ENCODE assay signal across 33 cellular contexts in the genomic region with DNA sequence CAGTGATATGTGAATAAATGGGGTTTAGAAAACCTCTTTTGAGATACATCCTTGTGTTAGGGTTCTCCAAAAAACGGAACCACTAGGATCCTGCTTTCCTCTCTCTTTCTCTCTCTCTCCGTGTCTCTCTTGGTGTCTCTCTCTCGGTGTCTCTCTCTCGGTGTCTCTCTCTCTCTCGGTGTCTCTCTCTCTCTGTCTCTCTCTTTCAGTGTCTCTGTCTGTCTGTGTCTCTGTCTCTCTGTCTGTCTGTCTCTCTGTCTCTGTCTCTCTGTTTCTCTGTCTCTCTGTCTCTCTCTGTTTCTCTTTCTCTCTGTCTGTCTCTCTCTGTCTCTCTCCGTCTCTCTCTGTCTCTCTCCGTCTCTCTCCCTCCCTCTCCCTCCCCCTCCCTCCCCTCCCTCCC. TPM values are rescaled to one million over a fixed set of nuclear protein-coding genes. Genes with fewer than 3 reads are reported as not detected.
DNase-seq lines count a peak whose midpoint lies in the region; ATAC-seq and TF ChIP-seq lines count a peak whose summit lies in the region.
"Had no signal": no experiment of that assay in that cellular context is flagged by ENCODE, and none has a peak within 500 bp of the region (broad histone marks: within the 10 kb centered on the region; RNA-seq: fewer than 3 reads in every experiment).

No MANE protein-coding gene starts in this region.

- in situ Hi-C loops in mammary epithelial cell (cut with MboI; ENCODE audit: low sequenced_read_pairs in 2 of 2): loop anchor here (5.0 to 25.0 kb wide), 2 partner anchors 42 to 522 kb away; no protein-coding TSS in a partner anchor

- BruUV-seq in MCF 10A (replicated peaks; lab: Mats Ljungman, UMichigan): no TSS peak
- BruUV-seq in mammary epithelial cell (replicated peaks; lab: Mats Ljungman, UMichigan): no TSS peak
- BruUV-seq in OCI-LY7 (replicated peaks; lab: Mats Ljungman, UMichigan): no TSS peak

- H3K9me3 ChIP-seq in mammary epithelial cell (replicated peaks; ENCODE audit: insufficient read depth, low read length): no peaks in the 10 kb centered on the region
- no peaks in the 10 kb centered on the region for H3K9me3 ChIP-seq in tibial nerve
- H3K9me3 ChIP-seq in OCI-LY7 (ENCODE audit: low read length): no peaks in the 10 kb centered on the region
- H3K9me3 ChIP-seq: ascending aorta, HAP-1, suprapubic skin had no signal

- H3K27me3 ChIP-seq in mammary epithelial cell (ENCODE audit: insufficient read depth, low read length) (no peaks in the 10 kb centered on the region), tibial nerve (no peaks in the 10 kb centered on the region)
- H3K27me3 ChIP-seq: ascending aorta, suprapubic skin had no signal

- H3K36me3 ChIP-seq in mammary epithelial cell (ENCODE audit: insufficient read depth, low read length) (no peaks in the 10 kb centered on the region), tibial nerve (no peaks in the 10 kb centered on the region), OCI-LY7 (ENCODE audit: insufficient read depth, low read length) (no peaks in the 10 kb centered on the region)
- H3K36me3 ChIP-seq: ascending aorta, HAP-1, suprapubic skin had no signal

- peaks cover 84% of the 10 kb centered on the region for H3K4me1 Mint-ChIP-seq in T-helper 1 cell treated with Interleukin-12 subunit alpha and Interleukin-12 subunit beta and Interleukin-4 antibody, amounts not matched to agents 30 μg/mL and 1 μg/mL, for 36 hours (ENCODE audit: low read depth)
- peaks cover 13% of the 10 kb centered on the region for H3K4me1 Mint-ChIP-seq in MCF 10A (ENCODE audit: insufficient read depth, unreplicated experiment)
- peaks cover 81% of the 10 kb centered on the region for H3K4me1 Mint-ChIP-seq in activated naive CD8-positive, alpha-beta T cell (ENCODE audit: low read depth)
- H3K4me1 Mint-ChIP-seq in stimulated activated effector memory CD8-positive, alpha-beta T cell treated with anti-CD3 and anti-CD28 coated beads, Interleukin-12 subunit alpha, Interleukin-12 subunit beta, amount 100 ng/mL, for 72 hours: peaks cover 55% of the 10 kb centered on the region
- H3K4me1 Mint-ChIP-seq: nephron progenitor cell had no signal

- no peak overlapping the region for H3K4me3 ChIP-seq in mammary epithelial cell (replicated peaks in 1 of 3; ENCODE audit: insufficient read depth in 1 of 3, low read depth in 2 of 3, low read length in 3 of 3)
- no peak overlapping the region for H3K4me3 ChIP-seq in tibial nerve
- no peak overlapping the region for H3K4me3 ChIP-seq in OCI-LY7 (ENCODE audit: low read depth, low read length, poor library complexity, severe bottlenecking)
- H3K4me3 ChIP-seq: ascending aorta, HAP-1, lung, suprapubic skin had no signal

- H3K27me3 Mint-ChIP-seq in T-helper 1 cell treated with Interleukin-12 subunit alpha and Interleukin-12 subunit beta and Interleukin-4 antibody, amounts not matched to agents 30 μg/mL and 1 μg/mL, for 36 hours (ENCODE audit: low read depth): no peaks in the 10 kb centered on the region
- H3K27me3 Mint-ChIP-seq in MCF 10A (ENCODE audit: insufficient read depth, unreplicated experiment): no peaks in the 10 kb centered on the region
- no peaks in the 10 kb centered on the region for H3K27me3 Mint-ChIP-seq in activated naive CD8-positive, alpha-beta T cell

- intact Hi-C loops in MCF 10A (cut with micrococcal nuclease) (no loop called here), mammary epithelial cell (cut with micrococcal nuclease) (loop anchor here (2.0 to 10.0 kb wide), 2 partner anchors 29 to 425 kb away; a partner anchor contains a TSS), OCI-LY7 (cut with micrococcal nuclease; ENCODE audit: unreplicated experiment) (no loop called here)

- dilution Hi-C loops in mammary epithelial cell (cut with HindIII; ENCODE audit: low sequenced_read_pairs): no loop called here

- POLR2A ChIA-PET in MCF 10A (lab: Yijun Ruan, JAX): interaction anchor here (0.7 to 1.5 kb wide), 3 partner anchors 43 to 415 kb away, joined by 3 read pairs; no protein-coding TSS in a partner anchor
- POLR2A ChIA-PET in OCI-LY7 (lab: Charles Lee): no interaction called here

- H2AFZ ChIP-seq in mammary epithelial cell (ENCODE audit: low read depth, low read length) (no peak overlapping the region), OCI-LY7 (ENCODE audit: low read length) (no peak overlapping the region)

- TF ChIP-seq CTCF in MCF 10A (IDR thresholded peaks at IDR 0.05; ENCODE audit: unreplicated experiment) (no peak), mammary epithelial cell (conservative IDR thresholded peaks at IDR 0.05 in 1 of 2, IDR thresholded peaks at IDR 0.05 in 1 of 2; ENCODE audit: extremely low read depth in 1 of 2, insufficient read depth in 1 of 2, low read depth in 1 of 2, low read length in 2 of 2) (no peak), tibial nerve (IDR thresholded peaks at IDR 0.05) (no peak), OCI-LY7 (conservative IDR thresholded peaks at IDR 0.05; ENCODE audit: low read length) (no peak)

- H3K27ac ChIP-seq in mammary epithelial cell (ENCODE audit: insufficient read depth, low read depth, low read length): no peak overlapping the region
- H3K27ac ChIP-seq in tibial nerve: no peak overlapping the region
- no peak overlapping the region for H3K27ac ChIP-seq in OCI-LY7 (ENCODE audit: low read depth, low read length, poor library complexity, severe bottlenecking)
- H3K27ac ChIP-seq: 22Rv1, ascending aorta, HL-60, KMS-11, suprapubic skin had no signal

- H3K4me2 ChIP-seq in mammary epithelial cell (ENCODE audit: insufficient read depth, low read depth, low read length) (no peak overlapping the region), OCI-LY7 (ENCODE audit: low read length) (no peak overlapping the region)

- peaks cover 40% of the 10 kb centered on the region for H3K4me1 ChIP-seq in mammary epithelial cell (ENCODE audit: insufficient read depth, low read length)
- no peaks in the 10 kb centered on the region for H3K4me1 ChIP-seq in tibial nerve
- H3K4me1 ChIP-seq in OCI-LY7 (ENCODE audit: insufficient read depth, low read length, poor library complexity, severe bottlenecking): no peaks in the 10 kb centered on the region
- H3K4me1 ChIP-seq: ascending aorta, HAP-1, suprapubic skin had no signal

- H3K27ac Mint-ChIP-seq in T-helper 1 cell treated with Interleukin-12 subunit alpha and Interleukin-12 subunit beta and Interleukin-4 antibody, amounts not matched to agents 30 μg/mL and 1 μg/mL, for 36 hours: peak overlapping the region; percentile 99
- peak overlapping the region; percentile 7 for H3K27ac Mint-ChIP-seq in MCF 10A (ENCODE audit: low read depth, unreplicated experiment)
- H3K27ac Mint-ChIP-seq in activated naive CD8-positive, alpha-beta T cell: peak overlapping the region; percentile 97
- H3K27ac Mint-ChIP-seq in stimulated activated effector memory CD8-positive, alpha-beta T cell treated with anti-CD3 and anti-CD28 coated beads, Interleukin-12 subunit alpha, Interleukin-12 subunit beta, amount 100 ng/mL, for 72 hours: peak overlapping the region; percentile 81
- H3K27ac Mint-ChIP-seq: nephron progenitor cell had no signal

- no peak for ATAC-seq in stimulated activated effector memory CD8-positive, alpha-beta T cell treated with anti-CD3 and anti-CD28 coated beads, Interleukin-12 subunit alpha, Interleukin-12 subunit beta, amount 100 ng/mL, for 72 hours
- ATAC-seq: stimulated activated memory B cell treated with anti-CD40 and anti-IgM and Interleukin-4, amounts not matched to agents 10 μg/mL and 1 μg/mL and 100 μg/mL, for 72 hours had no signal

- 63% methylated on average over 3 of the region's 7 CpGs for WGBS in mammary epithelial cell (ENCODE audit: low coverage, missing lambda C conversion rate)
- 90 to 93% methylated on average over 7 of the region's 7 CpGs for WGBS in tibial nerve, 2 donors

- H3K79me2 ChIP-seq in mammary epithelial cell (ENCODE audit: insufficient read depth, low read length): no peaks in the 10 kb centered on the region
- H3K79me2 ChIP-seq in OCI-LY7 (ENCODE audit: insufficient read depth, low read depth, low read length): no peaks in the 10 kb centered on the region

- H4K20me1 ChIP-seq in mammary epithelial cell (ENCODE audit: insufficient read depth, low read length) (no peaks in the 10 kb centered on the region), OCI-LY7 (ENCODE audit: insufficient read depth, low read length) (no peaks in the 10 kb centered on the region)

- CTCF ChIA-PET in MCF 10A (lab: Yijun Ruan, JAX): interaction anchor here (0.6 to 4.7 kb wide), 9 partner anchors 8 to 221 kb away, joined by 3 to 33 read pairs (median 4); a partner anchor contains a TSS
- CTCF ChIA-PET in mammary epithelial cell (lab: Charles Lee; ENCODE audit: low non-redundant PET): no interaction called here
- CTCF ChIA-PET in OCI-LY7 (lab: Charles Lee; ENCODE audit: unreplicated experiment): no interaction called here

- no peak overlapping the region for H3K9ac ChIP-seq in mammary epithelial cell (ENCODE audit: insufficient read depth, low read length)
- H3K9ac ChIP-seq: KMS-11 had no signal

- H3K9me2 ChIP-seq in OCI-LY7 (ENCODE audit: insufficient read depth, low read length): no peaks in the 10 kb centered on the region

- H3K9me3 Mint-ChIP-seq in T-helper 1 cell treated with Interleukin-12 subunit alpha and Interleukin-12 subunit beta and Interleukin-4 antibody, amounts not matched to agents 30 μg/mL and 1 μg/mL, for 36 hours: peaks cover 29% of the 10 kb centered on the region
- H3K9me3 Mint-ChIP-seq in MCF 10A (ENCODE audit: unreplicated experiment): no peaks in the 10 kb centered on the region
- H3K9me3 Mint-ChIP-seq in activated naive CD8-positive, alpha-beta T cell (ENCODE audit: low read depth): no peaks in the 10 kb centered on the region
- no peaks in the 10 kb centered on the region for H3K9me3 Mint-ChIP-seq in stimulated activated effector memory CD8-positive, alpha-beta T cell treated with anti-CD3 and anti-CD28 coated beads, Interleukin-12 subunit alpha, Interleukin-12 subunit beta, amount 100 ng/mL, for 72 hours
- H3K9me3 Mint-ChIP-seq: nephron progenitor cell; stimulated activated memory B cell treated with anti-CD40 and anti-IgM and Interleukin-4, amounts not matched to agents 10 μg/mL and 1 μg/mL and 100 μg/mL, for 72 hours had no signal

- H3K36me3 Mint-ChIP-seq in T-helper 1 cell treated with Interleukin-12 subunit alpha and Interleukin-12 subunit beta and Interleukin-4 antibody, amounts not matched to agents 30 μg/mL and 1 μg/mL, for 36 hours (ENCODE audit: low read depth): peaks cover 42% of the 10 kb centered on the region
- peaks cover 7% of the 10 kb centered on the region for H3K36me3 Mint-ChIP-seq in MCF 10A (ENCODE audit: insufficient read depth, unreplicated experiment)
- H3K36me3 Mint-ChIP-seq in activated naive CD8-positive, alpha-beta T cell: peaks cover 8% of the 10 kb centered on the region
- peaks cover 7% of the 10 kb centered on the region for H3K36me3 Mint-ChIP-seq in stimulated activated effector memory CD8-positive, alpha-beta T cell treated with anti-CD3 and anti-CD28 coated beads, Interleukin-12 subunit alpha, Interleukin-12 subunit beta, amount 100 ng/mL, for 72 hours
- H3K36me3 Mint-ChIP-seq: CD14-positive monocyte; stimulated activated memory B cell treated with anti-CD40 and anti-IgM and Interleukin-4, amounts not matched to agents 10 μg/mL and 1 μg/mL and 100 μg/mL, for 72 hours had no signal

- no peak for DNase-seq in T-helper 1 cell
- DNase-seq in MCF 10A (ENCODE audit: unreplicated experiment): no peak
- DNase-seq in mammary epithelial cell: no peak
- DNase-seq in stimulated activated effector memory CD8-positive, alpha-beta T cell treated with anti-CD3 and anti-CD28 coated beads, Interleukin-12 subunit alpha, Interleukin-12 subunit beta, amount 100 ng/mL, for 72 hours (ENCODE audit: low spot score in 2 of 2): no peak
- no peak for DNase-seq in tibial nerve (ENCODE audit: low spot score in 2 of 2)
- no peak for DNase-seq in OCI-LY7 (ENCODE audit: low spot score)
- DNase-seq: activated CD4-positive, alpha-beta T cell treated with anti-CD3 and anti-CD28 coated beads for 48 hours; activated gamma-delta T cell treated with Interleukin-2 at 50 U/mL for 16 hours; DMS79 treated with DMSO at 0.1 percent for 48 hours; GDM1; hippocampal formation; MM.1S; NCI-H1417; NCI-H2029; NCI-H524; nephron progenitor cell; Right ventricle myocardium superior; stimulated activated CD4-positive, alpha-beta T cell treated with anti-CD3 and anti-CD28 coated beads, Interleukin-4, amount 100 ng/mL, for 4 hours; T-helper 9 cell had no signal

- no peak for TF ChIP-seq POLR2A in tibial nerve (IDR thresholded peaks at IDR 0.05)

- H3K4me3 Mint-ChIP-seq in T-helper 1 cell treated with Interleukin-12 subunit alpha and Interleukin-12 subunit beta and Interleukin-4 antibody, amounts not matched to agents 30 μg/mL and 1 μg/mL, for 36 hours: peak overlapping the region; percentile 57
- no peak overlapping the region for H3K4me3 Mint-ChIP-seq in MCF 10A (ENCODE audit: unreplicated experiment)
- peak overlapping the region; percentile 15 for H3K4me3 Mint-ChIP-seq in activated naive CD8-positive, alpha-beta T cell
- H3K4me3 Mint-ChIP-seq in stimulated activated effector memory CD8-positive, alpha-beta T cell treated with anti-CD3 and anti-CD28 coated beads, Interleukin-12 subunit alpha, Interleukin-12 subunit beta, amount 100 ng/mL, for 72 hours: no peak overlapping the region
- H3K4me3 Mint-ChIP-seq: CD14-positive monocyte; nephron progenitor cell; stimulated activated memory B cell treated with anti-CD40 and anti-IgM and Interleukin-4, amounts not matched to agents 10 μg/mL and 1 μg/mL and 100 μg/mL, for 72 hours had no signal

- TF ChIP-seq EP300 in tibial nerve (IDR thresholded peaks at IDR 0.05): no peak

RNA-seq across cellular contexts. Expression of a gene that starts 7.8 kb away (rescaled TPM):
- total RNA-seq in MCF 10A (2022): not detected in 2 replicates
- total RNA-seq in mammary epithelial cell: not detected
- not detected for polyA plus RNA-seq in mammary epithelial cell
- polyA minus RNA-seq in mammary epithelial cell: not detected
- not detected for total RNA-seq in tibial nerve
- not detected in 2 replicates for total RNA-seq in OCI-LY7 (2014; rRNA removed; shearing (Covaris generic))
- not detected in 2 replicates for total RNA-seq in OCI-LY7 (2022)
- total RNA-seq: ascending aorta, lung, mucosa of gallbladder, osteocyte, Right ventricle myocardium superior, suprapubic skin, ureter had no signal
- polyA plus RNA-seq: CD14-positive monocyte, lung had no signal

RNA-seq across cellular contexts. Expression of a gene that starts 32.2 kb away (rescaled TPM):
- total RNA-seq in MCF 10A (2022) (not detected in 2 replicates), mammary epithelial cell (not detected), tibial nerve (not detected), OCI-LY7 (2022) (not detected in 2 replicates)
- polyA plus RNA-seq in mammary epithelial cell: not detected
- polyA minus RNA-seq in mammary epithelial cell: not detected
- not detected in 2 replicates for total RNA-seq in OCI-LY7 (2014; rRNA removed; shearing (Covaris generic))
- total RNA-seq: ascending aorta, lung, mucosa of gallbladder, osteocyte, Right ventricle myocardium superior, suprapubic skin, ureter had no signal
- polyA plus RNA-seq: CD14-positive monocyte, lung had no signal

Comparison
In these comparisons a context has a peak if more than half of its experiments do, and no peak if none do; other contexts are left out.
1. H3K27ac Mint-ChIP-seq: peak in every context shown above with its lines; median percentile 99 in T-helper 1 cell treated with Interleukin-12 subunit alpha and Interleukin-12 subunit beta and Interleukin-4 antibody, amounts not matched to agents 30 μg/mL and 1 μg/mL, for 36 hours; 97 in activated naive CD8-positive, alpha-beta T cell; 81 in stimulated activated effector memory CD8-positive, alpha-beta T cell treated with anti-CD3 and anti-CD28 coated beads, Interleukin-12 subunit alpha, Interleukin-12 subunit beta, amount 100 ng/mL, for 72 hours; 7 in MCF 10A.
2. H3K4me3 Mint-ChIP-seq: peak in T-helper 1 cell treated with Interleukin-12 subunit alpha and Interleukin-12 subunit beta and Interleukin-4 antibody, amounts not matched to agents 30 μg/mL and 1 μg/mL, for 36 hours (single experiment) and activated naive CD8-positive, alpha-beta T cell (single experiment); none in MCF 10A (single experiment) and stimulated activated effector memory CD8-positive, alpha-beta T cell treated with anti-CD3 and anti-CD28 coated beads, Interleukin-12 subunit alpha, Interleukin-12 subunit beta, amount 100 ng/mL, for 72 hours (single experiment).